Comparison of ENCODE assay signal across 27 cellular contexts in genomic region chr7:69773535-69774225, GRCh38.
DNase-seq lines count a peak whose midpoint lies in the region; ATAC-seq, FAIRE-seq and TF ChIP-seq lines count a peak whose summit lies in the region.
"Had no signal": no experiment of that assay in that cellular context is flagged by ENCODE, and none has a peak within 500 bp of the region (broad histone marks: within the 10 kb centered on the region; RNA-seq: fewer than 3 reads in every experiment).

No MANE protein-coding gene starts in this region.

- H3K27me3 ChIP-seq in BLaER1 (no peaks in the 10 kb centered on the region), neural progenitor cell (no peaks in the 10 kb centered on the region), thyroid gland (no peaks in the 10 kb centered on the region)

- H3K9me3 Mint-ChIP-seq in WTC11: no peaks in the 10 kb centered on the region
- no peaks in the 10 kb centered on the region for H3K9me3 Mint-ChIP-seq in neural progenitor cell
- H3K9me3 Mint-ChIP-seq: activated CD4-positive, alpha-beta T cell treated with anti-CD3 and anti-CD28 coated beads, Interleukin-2, amount 10 ng/mL, durations not matched to agents 7 days and 5 days; activated naive CD8-positive, alpha-beta T cell treated with anti-CD3 and anti-CD28 coated beads, Interleukin-2, amount 10 ng/mL, durations not matched to agents 7 days and 5 days; activated T-helper 17 cell treated with anti-CD3 and anti-CD28 coated beads, Interleukin-2, amount 50 U/mL, for 72 hours; brain; CD4-positive, alpha-beta T cell; effector memory CD8-positive, alpha-beta T cell; memory B cell; naive B cell had no signal

- H3K27ac ChIP-seq in BLaER1 (no peak overlapping the region), neural progenitor cell (no peak overlapping the region), thyroid gland (no peak overlapping the region)
- H3K27ac ChIP-seq: parathyroid adenoma, SK-N-MC had no signal

- no peaks in the 10 kb centered on the region; the same call in 1 of the 2 replicates for H3K27me3 Mint-ChIP-seq in WTC11 (ENCODE audit: low read depth)
- H3K27me3 Mint-ChIP-seq in neural progenitor cell (ENCODE audit: insufficient read depth, low read depth): peaks cover 3% of the 10 kb centered on the region
- H3K27me3 Mint-ChIP-seq: activated CD4-positive, alpha-beta T cell treated with anti-CD3 and anti-CD28 coated beads, Interleukin-2, amount 10 ng/mL, durations not matched to agents 7 days and 5 days; activated naive CD8-positive, alpha-beta T cell treated with anti-CD3 and anti-CD28 coated beads, Interleukin-2, amount 10 ng/mL, durations not matched to agents 7 days and 5 days; activated T-helper 17 cell treated with anti-CD3 and anti-CD28 coated beads, Interleukin-2, amount 50 U/mL, for 72 hours; brain; CD4-positive, alpha-beta T cell; effector memory CD8-positive, alpha-beta T cell; memory B cell; naive B cell had no signal

- H3K9ac ChIP-seq in BLaER1 (no peak overlapping the region), neural progenitor cell (no peak overlapping the region)
- H3K9ac ChIP-seq: parathyroid adenoma had no signal

- WGBS in thyroid gland, 2 donors: 76 to 87% methylated on average over 9 of the region's 9 CpGs

- H3K4me3 Mint-ChIP-seq in WTC11: no peak overlapping the region
- no peak overlapping the region for H3K4me3 Mint-ChIP-seq in neural progenitor cell
- H3K4me3 Mint-ChIP-seq: activated CD4-positive, alpha-beta T cell treated with anti-CD3 and anti-CD28 coated beads, Interleukin-2, amount 10 ng/mL, durations not matched to agents 7 days and 5 days; activated naive CD8-positive, alpha-beta T cell treated with anti-CD3 and anti-CD28 coated beads, Interleukin-2, amount 10 ng/mL, durations not matched to agents 7 days and 5 days; activated T-helper 17 cell treated with anti-CD3 and anti-CD28 coated beads, Interleukin-2, amount 50 U/mL, for 72 hours; brain; CD4-positive, alpha-beta T cell; effector memory CD8-positive, alpha-beta T cell; memory B cell; naive B cell had no signal

- intact Hi-C loops in thyroid gland (cut with DNase I): no loop called here

- POLR2A ChIA-PET in WTC11 (lab: Charles Lee): interaction anchor here (0.6 kb wide), 1 partner anchor 371 kb away, joined by 4 read pairs; no protein-coding TSS in a partner anchor

- CTCF ChIA-PET in WTC11 (lab: Charles Lee): no interaction called here

- no peak overlapping the region for H2AFZ ChIP-seq in neural progenitor cell (replicated peaks)
- H2AFZ ChIP-seq: parathyroid adenoma had no signal

- DNase-seq in H54 (ENCODE audit: insufficient read length, low spot score) (peak; percentile 12), WTC11 (ENCODE audit: low spot score) (no peak), neural progenitor cell (ENCODE audit: low spot score) (no peak), occipital lobe (lab: John Stamatoyannopoulos, UW) (no peak), thyroid gland (no peak), NCI-H128 (lab: John Stamatoyannopoulos, UW; ENCODE audit: unreplicated experiment) (no peak)
- DNase-seq: activated CD4-positive, alpha-beta T cell treated with anti-CD3 and anti-CD28 coated beads, Interleukin-2, amount 10 ng/mL, durations not matched to agents 7 days and 5 days; activated naive CD8-positive, alpha-beta T cell treated with anti-CD3 and anti-CD28 coated beads, Interleukin-2, amount 10 ng/mL, durations not matched to agents 7 days and 5 days; CD4-positive, alpha-beta T cell; DMS153; effector memory CD8-positive, alpha-beta T cell; esophagus squamous epithelium; GF-D8; KBM-7; kidney glomerular epithelial cell; naive B cell; NCI-H1694 treated with DMSO at 0.1 percent for 48 hours; NCI-H446; T-helper 2 cell had no signal

- H3K36me3 Mint-ChIP-seq in WTC11 (no peaks in the 10 kb centered on the region), neural progenitor cell (no peaks in the 10 kb centered on the region)
- H3K36me3 Mint-ChIP-seq: activated naive CD8-positive, alpha-beta T cell treated with anti-CD3 and anti-CD28 coated beads, Interleukin-2, amount 10 ng/mL, durations not matched to agents 7 days and 5 days; memory B cell; naive B cell had no signal

- H3K27ac Mint-ChIP-seq in WTC11 (no peak overlapping the region), neural progenitor cell (peak overlapping the region; percentile 26)
- H3K27ac Mint-ChIP-seq: activated CD4-positive, alpha-beta T cell treated with anti-CD3 and anti-CD28 coated beads, Interleukin-2, amount 10 ng/mL, durations not matched to agents 7 days and 5 days; activated naive CD8-positive, alpha-beta T cell treated with anti-CD3 and anti-CD28 coated beads, Interleukin-2, amount 10 ng/mL, durations not matched to agents 7 days and 5 days; activated T-helper 17 cell treated with anti-CD3 and anti-CD28 coated beads, Interleukin-2, amount 50 U/mL, for 72 hours; CD4-positive, alpha-beta T cell; effector memory CD8-positive, alpha-beta T cell; memory B cell; naive B cell had no signal

- H3K4me3 ChIP-seq in BLaER1 (no peak overlapping the region), neural progenitor cell (no peak overlapping the region), thyroid gland (replicated peaks in 1 of 3) (no peak overlapping the region)
- H3K4me3 ChIP-seq: esophagus squamous epithelium, SK-N-MC had no signal

- TF ChIP-seq CTCF in WTC11 (IDR thresholded peaks at IDR 0.05): no peak
- no peak for TF ChIP-seq CTCF in neural progenitor cell (IDR thresholded peaks at IDR 0.05)
- no peak for TF ChIP-seq CTCF in thyroid gland (IDR thresholded peaks at IDR 0.05)

- H4K20me1 ChIP-seq in BLaER1 (peaks cover 100% of the 10 kb centered on the region), neural progenitor cell (ENCODE audit: low read depth) (peaks cover 17% of the 10 kb centered on the region)

- H3K36me3 ChIP-seq in BLaER1: peaks cover 26% of the 10 kb centered on the region
- H3K36me3 ChIP-seq in neural progenitor cell: no peaks in the 10 kb centered on the region
- H3K36me3 ChIP-seq in thyroid gland: no peaks in the 10 kb centered on the region
- H3K36me3 ChIP-seq: esophagus squamous epithelium had no signal

- no peaks in the 10 kb centered on the region for H3K79me2 ChIP-seq in neural progenitor cell (ENCODE audit: low read depth)
- H3K79me2 ChIP-seq: parathyroid adenoma had no signal

- TF ChIP-seq POLR2A in H54 (IDR thresholded peaks at IDR 0.05; ENCODE audit: low read depth, low read length) (no peak), thyroid gland (IDR thresholded peaks at IDR 0.05) (no peak)

- H3K4me1 ChIP-seq in BLaER1 (peaks cover 39% of the 10 kb centered on the region), neural progenitor cell (no peaks in the 10 kb centered on the region), thyroid gland (no peaks in the 10 kb centered on the region)
- H3K4me1 ChIP-seq: parathyroid adenoma had no signal

- no peak for FAIRE-seq in H54 (lab: Jason Lieb, UNC)
- FAIRE-seq: colon had no signal

- peaks cover 21% of the 10 kb centered on the region for H3K4me1 Mint-ChIP-seq in WTC11
- peaks cover 55% of the 10 kb centered on the region for H3K4me1 Mint-ChIP-seq in neural progenitor cell
- H3K4me1 Mint-ChIP-seq: activated CD4-positive, alpha-beta T cell treated with anti-CD3 and anti-CD28 coated beads, Interleukin-2, amount 10 ng/mL, durations not matched to agents 7 days and 5 days; activated naive CD8-positive, alpha-beta T cell treated with anti-CD3 and anti-CD28 coated beads, Interleukin-2, amount 10 ng/mL, durations not matched to agents 7 days and 5 days; activated T-helper 17 cell treated with anti-CD3 and anti-CD28 coated beads, Interleukin-2, amount 50 U/mL, for 72 hours; naive B cell had no signal

- no peaks in the 10 kb centered on the region for H3F3A ChIP-seq in neural progenitor cell (ENCODE audit: low read depth)

- ATAC-seq in WTC11 (peak; percentile 30), HG02798 (IDR thresholded peaks at IDR 0.05; ENCODE audit: poor library complexity, unreplicated experiment) (no peak)
- ATAC-seq: activated T-helper 17 cell treated with anti-CD3 and anti-CD28 coated beads, Interleukin-2, amount 50 U/mL, for 72 hours; effector memory CD8-positive, alpha-beta T cell had no signal

- H3K9me3 ChIP-seq in BLaER1 (no peaks in the 10 kb centered on the region), neural progenitor cell (ENCODE audit: low read depth) (no peaks in the 10 kb centered on the region), thyroid gland (no peaks in the 10 kb centered on the region)
- H3K9me3 ChIP-seq: esophagus squamous epithelium had no signal

- peak overlapping the region; percentile 14; the same call in 1 of the 2 replicates for H3K4me2 ChIP-seq in BLaER1
- no peak overlapping the region for H3K4me2 ChIP-seq in neural progenitor cell

TF ChIP-seq in WTC11, 78 proteins besides CTCF, POLR2A, EP300 and RAD21 (continues in another document):
- no peak for TF ChIP-seq CREB1 (CRISPR knock-in tag; IDR thresholded peaks at IDR 0.05)
- TF ChIP-seq, protein P1, sequence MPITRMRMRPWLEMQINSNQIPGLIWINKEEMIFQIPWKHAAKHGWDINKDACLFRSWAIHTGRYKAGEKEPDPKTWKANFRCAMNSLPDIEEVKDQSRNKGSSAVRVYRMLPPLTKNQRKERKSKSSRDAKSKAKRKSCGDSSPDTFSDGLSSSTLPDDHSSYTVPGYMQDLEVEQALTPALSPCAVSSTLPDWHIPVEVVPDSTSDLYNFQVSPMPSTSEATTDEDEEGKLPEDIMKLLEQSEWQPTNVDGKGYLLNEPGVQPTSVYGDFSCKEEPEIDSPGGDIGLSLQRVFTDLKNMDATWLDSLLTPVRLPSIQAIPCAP (CRISPR knock-in tag; IDR thresholded peaks at IDR 0.05): no peak
- no peak for TF ChIP-seq ETV6 (CRISPR knock-in tag; IDR thresholded peaks at IDR 0.05)
- TF ChIP-seq ZMAT4 (CRISPR knock-in tag; IDR thresholded peaks at IDR 0.05): no peak
- TF ChIP-seq TEAD1 (CRISPR knock-in tag; IDR thresholded peaks at IDR 0.05): no peak
- TF ChIP-seq JUN (CRISPR knock-in tag; IDR thresholded peaks at IDR 0.05): no peak
